ENCODE assay signal across 16 cellular contexts in genomic region chr9:135661801-135662560, GRCh38. TPM values are rescaled to one million over a fixed set of nuclear protein-coding genes. Genes with fewer than 3 reads are reported as not detected.
DNase-seq lines count a peak whose midpoint lies in the region; TF ChIP-seq lines count a peak whose summit lies in the region.
"Had no signal": no experiment of that assay in that cellular context is flagged by ENCODE, and none has a peak within 500 bp of the region (broad histone marks: within the 10 kb centered on the region; RNA-seq: fewer than 3 reads in every experiment).

No MANE protein-coding gene starts in this region.

- H3K79me2 ChIP-seq in neural progenitor cell (ENCODE audit: low read depth): no peaks in the 10 kb centered on the region

- H3K4me3 ChIP-seq in cardiac muscle cell (no peak overlapping the region), right atrium auricular region (no peak overlapping the region), neural progenitor cell (no peak overlapping the region)

- peaks cover 6% of the 10 kb centered on the region for H3F3A ChIP-seq in neural progenitor cell (ENCODE audit: low read depth)

- H3K27me3 Mint-ChIP-seq in glutamatergic neuron (ENCODE audit: unreplicated experiment) (peaks cover 2% of the 10 kb centered on the region), neural progenitor cell (ENCODE audit: insufficient read depth, low read depth) (peaks cover 17% of the 10 kb centered on the region)

- no peak overlapping the region for H3K4me2 ChIP-seq in neural progenitor cell

- H4K20me1 ChIP-seq in neural progenitor cell (ENCODE audit: low read depth): no peaks in the 10 kb centered on the region

- H3K9ac ChIP-seq in neural progenitor cell: no peak overlapping the region

- H3K27ac ChIP-seq in cardiac muscle cell (no peak overlapping the region), right atrium auricular region (no peak overlapping the region), neural progenitor cell (peak overlapping the region; percentile 14)
- H3K27ac ChIP-seq: HL-60 had no signal

- no peaks in the 10 kb centered on the region for H3K4me1 Mint-ChIP-seq in glutamatergic neuron (ENCODE audit: low read depth, unreplicated experiment)
- H3K4me1 Mint-ChIP-seq in neural progenitor cell: peaks cover 30% of the 10 kb centered on the region

- H3K27ac Mint-ChIP-seq in glutamatergic neuron (ENCODE audit: unreplicated experiment) (peak overlapping the region; percentile 25), neural progenitor cell (peak overlapping the region; percentile 99)

- no peaks in the 10 kb centered on the region for H3K9me3 ChIP-seq in cardiac muscle cell (ENCODE audit: low read depth)
- H3K9me3 ChIP-seq in right atrium auricular region: no peaks in the 10 kb centered on the region
- no peaks in the 10 kb centered on the region for H3K9me3 ChIP-seq in neural progenitor cell (ENCODE audit: low read depth)
- H3K9me3 ChIP-seq: Caco-2 had no signal

- H3K9me3 Mint-ChIP-seq in glutamatergic neuron (ENCODE audit: unreplicated experiment) (peaks cover 7% of the 10 kb centered on the region), neural progenitor cell (peaks cover 3% of the 10 kb centered on the region)

- no peak for TF ChIP-seq CTCF in cardiac muscle cell (IDR thresholded peaks at IDR 0.05; ENCODE audit: low read depth, low read length)
- no peak for TF ChIP-seq CTCF in right atrium auricular region (IDR thresholded peaks at IDR 0.05)
- TF ChIP-seq CTCF in glutamatergic neuron (IDR thresholded peaks at IDR 0.05; ENCODE audit: partially characterized antibody, unreplicated experiment): no peak
- no peak for TF ChIP-seq CTCF in neural progenitor cell (IDR thresholded peaks at IDR 0.05)

- H3K36me3 Mint-ChIP-seq in glutamatergic neuron (ENCODE audit: unreplicated experiment) (peaks cover 4% of the 10 kb centered on the region), neural progenitor cell (no peaks in the 10 kb centered on the region)

- H3K4me1 ChIP-seq in cardiac muscle cell (ENCODE audit: low read depth) (peaks cover 8% of the 10 kb centered on the region), right atrium auricular region (no peaks in the 10 kb centered on the region), neural progenitor cell (peaks cover 13% of the 10 kb centered on the region)
- H3K4me1 ChIP-seq: Caco-2 had no signal

- no peaks in the 10 kb centered on the region for H3K27me3 ChIP-seq in cardiac muscle cell
- H3K27me3 ChIP-seq in right atrium auricular region: no peaks in the 10 kb centered on the region
- H3K27me3 ChIP-seq in neural progenitor cell: no peaks in the 10 kb centered on the region

- H3K4me3 Mint-ChIP-seq in glutamatergic neuron (ENCODE audit: unreplicated experiment) (no peak overlapping the region), neural progenitor cell (peak overlapping the region; percentile 20)

- H3K36me3 ChIP-seq in cardiac muscle cell (no peaks in the 10 kb centered on the region), right atrium auricular region (no peaks in the 10 kb centered on the region), neural progenitor cell (no peaks in the 10 kb centered on the region)

- DNase-seq in cardiac muscle cell (ENCODE audit: low read depth in 1 of 2, low spot score in 1 of 2) (peak; percentile 9 to 15), right atrium auricular region (ENCODE audit: low spot score) (no peak), glutamatergic neuron (no peak), neural progenitor cell (ENCODE audit: low spot score) (no peak), ureter (ENCODE audit: low spot score) (peak; percentile 18), NCI-H1105 (lab: John Stamatoyannopoulos, UW) (no peak), KG1 (lab: John Stamatoyannopoulos, UW) (no peak), NCI-H524 treated with DMSO at 0.1 percent for 48 hours (lab: John Stamatoyannopoulos, UW) (no peak)
- DNase-seq: AML-193, Caco-2, DMS53, NCI-H1048, NCI-H1694, NCI-H446, NCI-H748 treated with DMSO at 0.1 percent for 48 hours had no signal

- no peak overlapping the region for H2AFZ ChIP-seq in neural progenitor cell (replicated peaks)

RNA-seq across cellular contexts. Expression of gene LCN9, which starts 1.1 kb away (rescaled TPM):
- total RNA-seq in cardiac muscle cell: not detected in 2 replicates
- 0.17 TPM in 1 of 2 replicates, not detected in the other for polyA plus RNA-seq in cardiac muscle cell
- not detected for total RNA-seq in right atrium auricular region
- not detected for total RNA-seq in glutamatergic neuron (ENCODE audit: unreplicated experiment)
- 2.4 and 6.6 TPM in 2 replicates for total RNA-seq in neural progenitor cell (ENCODE audit: low replicate concordance)
- total RNA-seq in ureter: not detected
- total RNA-seq: Caco-2 had no signal

RNA-seq across cellular contexts. Expression of gene GLT6D1, which starts 22.6 kb away (rescaled TPM):
- not detected in 2 replicates for total RNA-seq in cardiac muscle cell
- not detected in 2 replicates for polyA plus RNA-seq in cardiac muscle cell
- total RNA-seq in right atrium auricular region: not detected
- not detected for total RNA-seq in glutamatergic neuron (ENCODE audit: unreplicated experiment)
- 0.12 and 0.80 TPM in 2 replicates for total RNA-seq in neural progenitor cell (ENCODE audit: low replicate concordance)
- total RNA-seq in ureter: not detected
- total RNA-seq: Caco-2 had no signal

RNA-seq across cellular contexts. Expression of gene SOHLH1, which starts 37.3 kb away (rescaled TPM):
- total RNA-seq in cardiac muscle cell (not detected in 2 replicates), right atrium auricular region (not detected), glutamatergic neuron (ENCODE audit: unreplicated experiment) (not detected), neural progenitor cell (ENCODE audit: low replicate concordance) (not detected in 2 replicates), ureter (not detected)
- not detected in 2 replicates for polyA plus RNA-seq in cardiac muscle cell

RNA-seq across cellular contexts. Expression of gene KCNT1, which starts 40.0 kb away (rescaled TPM):
- total RNA-seq in cardiac muscle cell (0.11 and 0.12 TPM in 2 replicates), right atrium auricular region (under 1 TPM in 1 of 2 donors, not detected in 1; 0.48 TPM), glutamatergic neuron (ENCODE audit: unreplicated experiment) (0.76 TPM), neural progenitor cell (ENCODE audit: low replicate concordance) (not detected in 2 replicates), ureter (0.83 TPM)
- polyA plus RNA-seq in cardiac muscle cell: 0.02 and 0.20 TPM in 2 replicates

Comparison
In these comparisons a context has a peak if more than half of its experiments do, and no peak if none do; other contexts are left out.
1. DNase-seq: peak in cardiac muscle cell (2 of 2) and ureter (single experiment); none in right atrium auricular region (single experiment), glutamatergic neuron (single experiment), neural progenitor cell (single experiment), NCI-H1105 (single experiment), KG1 (single experiment) and NCI-H524 treated with DMSO at 0.1 percent for 48 hours (single experiment).